Comparison of ENCODE assay signal across 20 cellular contexts in the genomic region with DNA sequence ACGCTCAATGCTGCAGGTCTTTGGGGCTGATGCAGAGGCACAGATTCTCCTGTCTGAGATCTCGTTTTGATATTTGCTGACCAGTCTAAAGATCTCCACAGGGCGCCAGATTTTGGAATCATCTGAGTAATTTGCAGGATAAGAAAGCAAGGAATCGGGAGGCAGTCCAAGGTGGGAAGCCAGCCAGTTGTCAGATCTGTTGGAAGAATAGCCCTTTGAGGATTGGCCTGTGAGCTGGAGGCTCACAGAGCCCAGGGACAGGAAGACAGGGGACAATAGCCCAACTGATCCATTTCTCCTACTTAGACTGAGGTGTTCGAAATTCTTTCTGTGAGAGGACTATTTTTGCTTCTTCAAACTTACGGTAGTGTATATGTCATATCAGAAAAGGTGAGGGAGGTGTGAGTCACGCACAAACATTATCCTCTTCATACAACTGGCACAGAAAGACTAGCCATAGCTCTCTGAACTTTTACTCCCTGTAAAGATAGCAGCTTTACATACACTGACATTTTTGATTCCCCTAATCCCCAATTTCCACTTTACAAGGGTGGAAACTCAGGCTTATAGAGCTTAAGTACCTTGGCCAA. TPM values are rescaled to one million over a fixed set of nuclear protein-coding genes. Genes with fewer than 3 reads are reported as not detected.
DNase-seq lines count a peak whose midpoint lies in the region; ATAC-seq, FAIRE-seq and TF ChIP-seq lines count a peak whose summit lies in the region.
"Had no signal": no experiment of that assay in that cellular context is flagged by ENCODE, and none has a peak within 500 bp of the region (broad histone marks: within the 10 kb centered on the region; RNA-seq: fewer than 3 reads in every experiment).

No MANE protein-coding gene starts in this region.

- no peaks in the 10 kb centered on the region for H3K9me3 Mint-ChIP-seq in astrocyte (ENCODE audit: unreplicated experiment)
- no peaks in the 10 kb centered on the region for H3K9me3 Mint-ChIP-seq in memory B cell
- H3K9me3 Mint-ChIP-seq: T-helper 2 cell treated with Interferon-gamma antibody and Interleukin-4, amounts not matched to agents 5 μg/mL and 100 μg/mL, for 36 hours had no signal

- H3K4me1 ChIP-seq in BLaER1 treated with 17β-estradiol and CSF1 and Interleukin-3, amounts not matched to agents 10 nM and 100 nM: peaks cover 0 to 22% (median 10%) of the 10 kb centered on the region in 10 experiments; a peak in 12 of 20 replicates
- H3K4me1 ChIP-seq in astrocyte (ENCODE audit: insufficient read depth, low read length): peaks cover 7% of the 10 kb centered on the region
- no peaks in the 10 kb centered on the region for H3K4me1 ChIP-seq in OCI-LY7 (ENCODE audit: insufficient read depth, low read length, poor library complexity, severe bottlenecking)
- H3K4me1 ChIP-seq in A673 (ENCODE audit: insufficient read depth, low read length, poor library complexity, severe bottlenecking): peaks cover 3% of the 10 kb centered on the region
- H3K4me1 ChIP-seq: parathyroid adenoma had no signal

- no peak for FAIRE-seq in astrocyte (lab: Jason Lieb, UNC)

- no peak overlapping the region for H3K4me3 ChIP-seq in BLaER1 treated with 17β-estradiol and CSF1 and Interleukin-3, amounts not matched to agents 10 nM and 100 nM
- H3K4me3 ChIP-seq in astrocyte (ENCODE audit: insufficient read depth, low read depth, low read length) (no peak overlapping the region), OCI-LY7 (ENCODE audit: low read depth, low read length, poor library complexity, severe bottlenecking) (no peak overlapping the region), A673 (ENCODE audit: low read depth, low read length, poor library complexity, severe bottlenecking) (no peak overlapping the region)
- H3K4me3 ChIP-seq: BLaER1, skin epidermis, upper lobe of left lung had no signal

- ATAC-seq in memory B cell (ENCODE audit: low read depth) (peak; percentile 4), GM19023 (IDR thresholded peaks at IDR 0.05; ENCODE audit: unreplicated experiment) (no peak), HG03571 (IDR thresholded peaks at IDR 0.05; ENCODE audit: unreplicated experiment) (no peak)

- no peak overlapping the region for H3K27ac Mint-ChIP-seq in astrocyte (ENCODE audit: unreplicated experiment)
- peak overlapping the region; percentile 69 for H3K27ac Mint-ChIP-seq in memory B cell
- H3K27ac Mint-ChIP-seq: endodermal cell; T-helper 2 cell treated with Interferon-gamma antibody and Interleukin-4, amounts not matched to agents 5 μg/mL and 100 μg/mL, for 36 hours had no signal

- peaks cover 0 to 4% (median 0%) of the 10 kb centered on the region in 11 experiments; a peak in 1 of 22 replicates for H4K20me1 ChIP-seq in BLaER1 treated with 17β-estradiol and CSF1 and Interleukin-3, amounts not matched to agents 10 nM and 100 nM
- no peaks in the 10 kb centered on the region for H4K20me1 ChIP-seq in astrocyte (ENCODE audit: insufficient read depth, low read length)
- H4K20me1 ChIP-seq in OCI-LY7 (ENCODE audit: insufficient read depth, low read length): no peaks in the 10 kb centered on the region
- H4K20me1 ChIP-seq: BLaER1 had no signal

- intact Hi-C loops in OCI-LY7 (cut with micrococcal nuclease; ENCODE audit: unreplicated experiment) (no loop called here), A673 (cut with micrococcal nuclease; ENCODE audit: unreplicated experiment) (no loop called here)

- H3K4me3 Mint-ChIP-seq in astrocyte (ENCODE audit: unreplicated experiment) (no peak overlapping the region), memory B cell (peak overlapping the region; percentile 43)
- H3K4me3 Mint-ChIP-seq: endodermal cell; T-helper 2 cell treated with Interferon-gamma antibody and Interleukin-4, amounts not matched to agents 5 μg/mL and 100 μg/mL, for 36 hours had no signal

- H3K36me3 ChIP-seq in BLaER1 treated with 17β-estradiol and CSF1 and Interleukin-3, amounts not matched to agents 10 nM and 100 nM: no peaks in the 10 kb centered on the region
- H3K36me3 ChIP-seq in astrocyte (ENCODE audit: insufficient read depth, low read length) (no peaks in the 10 kb centered on the region), OCI-LY7 (ENCODE audit: insufficient read depth, low read length) (no peaks in the 10 kb centered on the region), A673 (ENCODE audit: insufficient read depth, low read length, poor library complexity, severe bottlenecking) (no peaks in the 10 kb centered on the region)
- H3K36me3 ChIP-seq: BLaER1, upper lobe of left lung had no signal

- no peaks in the 10 kb centered on the region for H3K27me3 Mint-ChIP-seq in astrocyte (ENCODE audit: low read depth, unreplicated experiment)
- H3K27me3 Mint-ChIP-seq in memory B cell: no peaks in the 10 kb centered on the region

- no peak overlapping the region for H3K9ac ChIP-seq in BLaER1 treated with 17β-estradiol and CSF1 and Interleukin-3, amounts not matched to agents 10 nM and 100 nM
- no peak overlapping the region for H3K9ac ChIP-seq in astrocyte (ENCODE audit: low read length)
- H3K9ac ChIP-seq: BLaER1, parathyroid adenoma had no signal

- H3K79me2 ChIP-seq in astrocyte (ENCODE audit: insufficient read depth, low read length) (no peaks in the 10 kb centered on the region), OCI-LY7 (ENCODE audit: insufficient read depth, low read depth, low read length) (no peaks in the 10 kb centered on the region)
- H3K79me2 ChIP-seq: parathyroid adenoma had no signal

- H3K27me3 ChIP-seq in BLaER1 treated with 17β-estradiol and CSF1 and Interleukin-3, amounts not matched to agents 10 nM and 100 nM: peaks cover 0 to 22% (median 0%) of the 10 kb centered on the region in 11 experiments; a peak in 2 of 22 replicates
- H3K27me3 ChIP-seq in astrocyte (ENCODE audit: insufficient read depth, low read length) (no peaks in the 10 kb centered on the region), A673 (replicated peaks; ENCODE audit: insufficient read depth, low read depth, low read length, poor library complexity) (no peaks in the 10 kb centered on the region)
- H3K27me3 ChIP-seq: BLaER1, upper lobe of left lung had no signal

- H3K9me2 ChIP-seq in OCI-LY7 (ENCODE audit: insufficient read depth, low read length): no peaks in the 10 kb centered on the region

- H3K4me1 Mint-ChIP-seq in astrocyte (ENCODE audit: low read depth, unreplicated experiment) (peaks cover 5% of the 10 kb centered on the region), memory B cell (peaks cover 15% of the 10 kb centered on the region)

- H3K4me2 ChIP-seq in BLaER1 treated with 17β-estradiol and CSF1 and Interleukin-3, amounts not matched to agents 10 nM and 100 nM: peak overlapping the region in 6 of 11 experiments; percentile 12 to 73 (median 52); a peak in 10 of 22 replicates
- no peak overlapping the region for H3K4me2 ChIP-seq in astrocyte (ENCODE audit: low read length)
- no peak overlapping the region for H3K4me2 ChIP-seq in OCI-LY7 (ENCODE audit: low read length)
- H3K4me2 ChIP-seq: BLaER1 had no signal

- H2AFZ ChIP-seq in astrocyte (ENCODE audit: low read depth, low read length) (no peak overlapping the region), OCI-LY7 (ENCODE audit: low read length) (no peak overlapping the region)
- H2AFZ ChIP-seq: parathyroid adenoma had no signal

- H3K9me3 ChIP-seq in BLaER1 treated with 17β-estradiol and CSF1 and Interleukin-3, amounts not matched to agents 10 nM and 100 nM (replicated peaks in 1 of 11): no peaks in the 10 kb centered on the region
- no peaks in the 10 kb centered on the region for H3K9me3 ChIP-seq in astrocyte (ENCODE audit: insufficient read depth, low read depth, low read length)
- no peaks in the 10 kb centered on the region for H3K9me3 ChIP-seq in OCI-LY7 (ENCODE audit: low read length)
- no peaks in the 10 kb centered on the region for H3K9me3 ChIP-seq in A673 (ENCODE audit: low read depth, low read length, poor library complexity, severe bottlenecking)
- H3K9me3 ChIP-seq: BLaER1, upper lobe of left lung had no signal

- CTCF ChIA-PET in OCI-LY7 (lab: Charles Lee; ENCODE audit: unreplicated experiment): no interaction called here
- CTCF ChIA-PET in A673 (lab: Charles Lee): no interaction called here

- peak; percentile 72 for DNase-seq in Ammon's horn (ENCODE audit: low spot score)
- DNase-seq in astrocyte (ENCODE audit: low read depth): peak; percentile 2
- DNase-seq in memory B cell (ENCODE audit: low spot score in 2 of 2): no peak
- no peak for DNase-seq in OCI-LY7 (ENCODE audit: low spot score)
- DNase-seq in A673 (ENCODE audit: low spot score): no peak
- DNase-seq: activated CD4-positive, CD25-positive, alpha-beta regulatory T cell; cerebellar nuclear complex; endodermal cell; GOT3; MM.1S; NCI-H187 treated with DMSO at 0.1 percent for 48 hours had no signal

- TF ChIP-seq CTCF in astrocyte (IDR thresholded peaks at IDR 0.05; ENCODE audit: insufficient read depth, low read depth, low read length) (no peak), OCI-LY7 (conservative IDR thresholded peaks at IDR 0.05; ENCODE audit: low read length) (no peak), A673 (conservative IDR thresholded peaks at IDR 0.05; ENCODE audit: low read depth, low read length) (no peak)

- no TSS peak for BruUV-seq in OCI-LY7 (replicated peaks; lab: Mats Ljungman, UMichigan)
- no TSS peak for BruUV-seq in A673 (replicated peaks; lab: Mats Ljungman, UMichigan)

- H3K36me3 Mint-ChIP-seq in astrocyte (ENCODE audit: low read depth, unreplicated experiment) (no peaks in the 10 kb centered on the region), memory B cell (no peaks in the 10 kb centered on the region)

- H3K27ac ChIP-seq in BLaER1 treated with 17β-estradiol and CSF1 and Interleukin-3, amounts not matched to agents 10 nM and 100 nM: no peak overlapping the region
- H3K27ac ChIP-seq in astrocyte (ENCODE audit: low read depth, low read length) (no peak overlapping the region), OCI-LY7 (ENCODE audit: low read depth, low read length, poor library complexity, severe bottlenecking) (no peak overlapping the region), A673 (ENCODE audit: low read depth, low read length, poor library complexity, severe bottlenecking) (no peak overlapping the region)
- H3K27ac ChIP-seq: BLaER1, parathyroid adenoma, skin epidermis had no signal

- POLR2A ChIA-PET in OCI-LY7 (lab: Charles Lee) (no interaction called here), A673 (lab: Charles Lee; ENCODE audit: low non-redundant PET) (no interaction called here)

RNA-seq across cellular contexts. Expression of gene DIPK2B, which starts 8.8 kb away (rescaled TPM):
- total RNA-seq in astrocyte: not detected in 2 replicates
- total RNA-seq in OCI-LY7 (2014; rRNA removed; shearing (Covaris generic)): not detected in 2 replicates
- not detected in 2 replicates for total RNA-seq in OCI-LY7 (2022)
- total RNA-seq in A673 (2021): not detected in 2 replicates
- total RNA-seq: endodermal cell, NCI-H460 had no signal

Comparison
In these comparisons a context has a peak if more than half of its experiments do, and no peak if none do; other contexts are left out.
1. DNase-seq: peak in Ammon's horn (single experiment) and astrocyte (single experiment); none in memory B cell (0 of 2), OCI-LY7 (single experiment) and A673 (single experiment).
2. H3K4me2 ChIP-seq: peak in BLaER1 treated with 17β-estradiol and CSF1 and Interleukin-3, amounts not matched to agents 10 nM and 100 nM (6 of 11); none in astrocyte (single experiment) and OCI-LY7 (single experiment).